Comparison of ENCODE assay signal across 9 cellular contexts in genomic region chr3:50267280-50267913, GRCh38. TPM values are rescaled to one million over a fixed set of nuclear protein-coding genes. Genes with fewer than 3 reads are reported as not detected.
DNase-seq lines count a peak whose midpoint lies in the region; ATAC-seq and TF ChIP-seq lines count a peak whose summit lies in the region.
"Had no signal": no experiment of that assay in that cellular context is flagged by ENCODE, and none has a peak within 500 bp of the region (broad histone marks: within the 10 kb centered on the region; RNA-seq: fewer than 3 reads in every experiment).

No MANE protein-coding gene starts in this region.

- peaks cover 17 to 47% of the 10 kb centered on the region in 2 donors for H3K4me1 ChIP-seq in breast epithelium
- peaks cover 39% of the 10 kb centered on the region for H3K4me1 ChIP-seq in mammary epithelial cell (ENCODE audit: insufficient read depth, low read length)

- no peak overlapping the region for H3K27ac Mint-ChIP-seq in neural crest cell (ENCODE audit: unreplicated experiment)

- H3K9ac ChIP-seq in mammary epithelial cell (ENCODE audit: insufficient read depth, low read length): no peak overlapping the region

- peaks cover 41% of the 10 kb centered on the region for H3K4me1 Mint-ChIP-seq in neural crest cell

- H3K4me2 ChIP-seq in mammary epithelial cell (ENCODE audit: insufficient read depth, low read depth, low read length): no peak overlapping the region

- H4K20me1 ChIP-seq in mammary epithelial cell (ENCODE audit: insufficient read depth, low read length): no peaks in the 10 kb centered on the region

- DNase-seq in breast epithelium (ENCODE audit: low spot score in 2 of 2) (no peak), mammary epithelial cell (no peak), foreskin fibroblast (peak in 1 of 2 donors; percentile 72), neural crest cell (ENCODE audit: low read depth, low spot score) (no peak), DMS53 treated with DMSO at 0.1 percent for 48 hours (lab: John Stamatoyannopoulos, UW; ENCODE audit: unreplicated experiment) (no peak), OCI-M1 (lab: John Stamatoyannopoulos, UW) (no peak)
- no peak for DNase-seq in stimulated activated naive CD4-positive, alpha-beta T cell (lab: John Stamatoyannopoulos, UW)
- DNase-seq: Caco-2 had no signal

- CTCF ChIA-PET in mammary epithelial cell (lab: Charles Lee; ENCODE audit: low non-redundant PET): no interaction called here

- H3K27me3 ChIP-seq in breast epithelium: no peaks in the 10 kb centered on the region
- no peaks in the 10 kb centered on the region for H3K27me3 ChIP-seq in mammary epithelial cell (ENCODE audit: insufficient read depth, low read length)

- no peak overlapping the region for H2AFZ ChIP-seq in mammary epithelial cell (ENCODE audit: low read depth, low read length)

- H3K9me3 Mint-ChIP-seq in neural crest cell: no peaks in the 10 kb centered on the region

- H3K27ac ChIP-seq in breast epithelium: peak overlapping the region; percentile 94 to 100
- H3K27ac ChIP-seq in mammary epithelial cell (ENCODE audit: insufficient read depth, low read depth, low read length): no peak overlapping the region

- peaks cover 18% of the 10 kb centered on the region for H3K27me3 Mint-ChIP-seq in neural crest cell (ENCODE audit: low read depth)

- dilution Hi-C loops in mammary epithelial cell (cut with HindIII; ENCODE audit: low sequenced_read_pairs): no loop called here

- H3K4me3 Mint-ChIP-seq in neural crest cell: peak overlapping the region; percentile 19

- intact Hi-C loops in breast epithelium (cut with DNase I; ENCODE audit: low total_unique reads) (no loop called here), mammary epithelial cell (cut with micrococcal nuclease) (no loop called here)

- 43% methylated on average over 8 of the region's 22 CpGs for WGBS in mammary epithelial cell (ENCODE audit: low coverage, missing lambda C conversion rate)

- in situ Hi-C loops in mammary epithelial cell (cut with MboI; ENCODE audit: low sequenced_read_pairs in 2 of 2): no loop called here

- H3K9me3 ChIP-seq in breast epithelium (no peaks in the 10 kb centered on the region), mammary epithelial cell (replicated peaks; ENCODE audit: insufficient read depth, low read length) (no peaks in the 10 kb centered on the region)
- H3K9me3 ChIP-seq: Caco-2 had no signal

- TF ChIP-seq CTCF in breast epithelium (IDR thresholded peaks at IDR 0.05): no peak
- TF ChIP-seq CTCF in mammary epithelial cell (conservative IDR thresholded peaks at IDR 0.05 in 1 of 2, IDR thresholded peaks at IDR 0.05 in 1 of 2; ENCODE audit: extremely low read depth in 1 of 2, insufficient read depth in 1 of 2, low read depth in 1 of 2, low read length in 2 of 2): no peak
- no peak for TF ChIP-seq CTCF in foreskin fibroblast (IDR thresholded peaks at IDR 0.05; ENCODE audit: low read depth, low read length)
- TF ChIP-seq CTCF in neural crest cell (conservative IDR thresholded peaks at IDR 0.05): no peak

- no peaks in the 10 kb centered on the region for H3K36me3 ChIP-seq in breast epithelium
- no peaks in the 10 kb centered on the region for H3K36me3 ChIP-seq in mammary epithelial cell (ENCODE audit: insufficient read depth, low read length)

- no peak for TF ChIP-seq POLR2A in breast epithelium (IDR thresholded peaks at IDR 0.05)

- no peaks in the 10 kb centered on the region for H3K36me3 Mint-ChIP-seq in neural crest cell (ENCODE audit: low read depth)

- no peaks in the 10 kb centered on the region for H3K79me2 ChIP-seq in mammary epithelial cell (ENCODE audit: insufficient read depth, low read length)

- no peak for ATAC-seq in HG02973 (IDR thresholded peaks at IDR 0.05; ENCODE audit: unreplicated experiment)

- BruUV-seq in mammary epithelial cell (replicated peaks; lab: Mats Ljungman, UMichigan): no TSS peak

- H3K4me3 ChIP-seq in breast epithelium: peak overlapping the region; percentile 47 to 66 (median 51)
- no peak overlapping the region for H3K4me3 ChIP-seq in mammary epithelial cell (replicated peaks in 1 of 3; ENCODE audit: insufficient read depth in 1 of 3, low read depth in 2 of 3, low read length in 3 of 3)
- peak overlapping the region; percentile 47 to 72 for H3K4me3 ChIP-seq in foreskin fibroblast (ENCODE audit: low read depth in 1 of 2, low read length in 2 of 2)

RNA-seq across cellular contexts. Expression of gene SEMA3B, which starts 1.6 kb away (rescaled TPM):
- 10 to 100 TPM; 10.1 to 17.6 (median 11.1) TPM for total RNA-seq in breast epithelium
- total RNA-seq in mammary epithelial cell: 10 to 100 TPM in 1 of 2 donors, 1 to 10 TPM in 1; 4.3 to 15.5 TPM
- polyA plus RNA-seq in mammary epithelial cell: 8.4 TPM
- polyA minus RNA-seq in mammary epithelial cell: 0.31 TPM
- 2.3 and 2.9 TPM in 2 replicates for total RNA-seq in neural crest cell

RNA-seq across cellular contexts. Expression of gene LSMEM2, which starts 11.5 kb away (rescaled TPM):
- total RNA-seq in breast epithelium (not detected), mammary epithelial cell (under 1 TPM in 1 of 2 donors, not detected in 1; 0.19 TPM), neural crest cell (not detected in 2 replicates)
- 0.05 TPM for polyA plus RNA-seq in mammary epithelial cell
- polyA minus RNA-seq in mammary epithelial cell: not detected
- total RNA-seq: Caco-2 had no signal

RNA-seq across cellular contexts. Expression of gene IFRD2, which starts 24.8 kb away (rescaled TPM):
- 10 to 100 TPM; 50.4 to 82.3 (median 72.7) TPM for total RNA-seq in breast epithelium
- 100 to 1,000 TPM in 1 of 2 donors, 10 to 100 TPM in 1; 65.5 to 117 TPM for total RNA-seq in mammary epithelial cell
- 122 TPM for polyA plus RNA-seq in mammary epithelial cell
- polyA minus RNA-seq in mammary epithelial cell: 94.5 TPM
- total RNA-seq in neural crest cell: 69.2 and 77.1 TPM in 2 replicates

RNA-seq across cellular contexts. Expression of gene GNAI2, which starts 31.4 kb away (rescaled TPM):
- total RNA-seq in breast epithelium: 100 to 1,000 TPM in 2 of 3 donors, 10 to 100 TPM in 1; 95.3 to 232 (median 162) TPM
- total RNA-seq in mammary epithelial cell: 100 to 1,000 TPM; 176 to 235 TPM
- polyA plus RNA-seq in mammary epithelial cell: 511 TPM
- 320 TPM for polyA minus RNA-seq in mammary epithelial cell
- 176 and 190 TPM in 2 replicates for total RNA-seq in neural crest cell

RNA-seq across cellular contexts. Expression of gene HYAL3, which starts 31.8 kb away (rescaled TPM):
- 1 to 10 TPM; 2.3 to 6.4 (median 2.7) TPM for total RNA-seq in breast epithelium
- total RNA-seq in mammary epithelial cell: 10 to 100 TPM in 1 of 2 donors, 1 to 10 TPM in 1; 9.7 to 12.7 TPM
- polyA plus RNA-seq in mammary epithelial cell: 23.8 TPM
- 12.6 TPM for polyA minus RNA-seq in mammary epithelial cell
- 2.9 and 4.4 TPM in 2 replicates for total RNA-seq in neural crest cell

Comparison
In these comparisons a context has a peak if more than half of its experiments do, and no peak if none do; other contexts are left out.
1. H3K4me3 ChIP-seq: peak in breast epithelium (3 of 3) and foreskin fibroblast (2 of 2); none in mammary epithelial cell (0 of 3).